Comparison of ENCODE assay signal across 19 cellular contexts in the genomic region with DNA sequence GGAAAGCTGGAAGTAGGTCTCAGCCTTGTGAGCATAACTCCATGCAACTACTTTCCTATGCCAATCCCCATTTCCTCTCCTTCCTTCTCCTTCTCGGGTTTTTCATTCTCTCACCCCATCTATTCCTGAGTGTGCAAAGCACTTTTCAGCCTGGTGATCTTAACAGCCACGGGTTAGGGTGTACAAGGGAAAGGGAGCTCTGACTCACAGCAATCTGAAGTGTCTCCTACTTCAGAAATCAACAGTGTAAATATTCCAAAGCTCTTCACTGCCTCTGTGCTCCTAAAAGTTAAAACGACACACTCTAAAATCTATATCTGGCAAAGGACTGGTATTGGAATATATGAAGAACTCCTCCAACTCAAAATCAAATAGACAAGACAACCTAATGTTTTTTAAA.
DNase-seq lines count a peak whose midpoint lies in the region; ATAC-seq and TF ChIP-seq lines count a peak whose summit lies in the region.
"Had no signal": no experiment of that assay in that cellular context is flagged by ENCODE, and none has a peak within 500 bp of the region (broad histone marks: within the 10 kb centered on the region; RNA-seq: fewer than 3 reads in every experiment).

No MANE protein-coding gene starts in this region.

- no peak overlapping the region for H3K27ac ChIP-seq in upper lobe of right lung
- H3K27ac ChIP-seq: 22Rv1, BLaER1, C4-2B had no signal

- peak; percentile 16 for DNase-seq in DMS153 (lab: John Stamatoyannopoulos, UW)
- no peak for DNase-seq in DMS153 treated with DMSO at 0.1 percent for 48 hours (lab: John Stamatoyannopoulos, UW; ENCODE audit: unreplicated experiment)
- peak; percentile 36 for DNase-seq in NCI-H510A treated with DMSO at 0.1 percent for 48 hours (lab: John Stamatoyannopoulos, UW)
- no peak for DNase-seq in NCI-H510A (lab: John Stamatoyannopoulos, UW)
- DNase-seq in nephron progenitor cell, result no peak
- no peak for DNase-seq in upper lobe of right lung
- DNase-seq in MV-4-11 (lab: John Stamatoyannopoulos, UW), result no peak
- DNase-seq: Caco-2; CD4-positive, CD25-positive, alpha-beta regulatory T cell; CD8-positive, alpha-beta T cell; DND-41; GOT3; HFFc6 had no signal

- peak overlapping the region; percentile 89 for H3K27ac Mint-ChIP-seq in nephron progenitor cell
- H3K27ac Mint-ChIP-seq: B cell; CD4-positive, CD25-positive, alpha-beta regulatory T cell; CD8-positive, alpha-beta T cell; HFFc6 had no signal

- intact Hi-C loops in upper lobe of right lung (cut with DNase I), result no loop called here

- H3K27me3 ChIP-seq in upper lobe of right lung, result no peaks in the 10 kb centered on the region
- H3K27me3 ChIP-seq: BLaER1 had no signal

- no peaks in the 10 kb centered on the region for H3K4me1 ChIP-seq in upper lobe of right lung
- H3K4me1 ChIP-seq: Caco-2, HAP-1 had no signal

- no peak overlapping the region for H3K4me3 ChIP-seq in upper lobe of right lung
- H3K4me3 ChIP-seq: BLaER1, HAP-1 had no signal

- H3K4me3 Mint-ChIP-seq in nephron progenitor cell, result no peak overlapping the region
- H3K4me3 Mint-ChIP-seq: B cell; CD4-positive, CD25-positive, alpha-beta regulatory T cell; CD8-positive, alpha-beta T cell; HFFc6 had no signal

- no peaks in the 10 kb centered on the region for H3K36me3 ChIP-seq in upper lobe of right lung
- H3K36me3 ChIP-seq: BLaER1, HAP-1 had no signal

- H3K27me3 Mint-ChIP-seq in nephron progenitor cell (ENCODE audit: low read depth, poor library complexity), result no peaks in the 10 kb centered on the region
- H3K27me3 Mint-ChIP-seq: B cell; CD4-positive, CD25-positive, alpha-beta regulatory T cell had no signal

- H3K36me3 Mint-ChIP-seq in nephron progenitor cell (ENCODE audit: low read depth), result peaks cover 4% of the 10 kb centered on the region
- H3K36me3 Mint-ChIP-seq: CD4-positive, CD25-positive, alpha-beta regulatory T cell; CD8-positive, alpha-beta T cell had no signal

- TF ChIP-seq CTCF in nephron progenitor cell (IDR thresholded peaks at IDR 0.05) (no peak), upper lobe of right lung (IDR thresholded peaks at IDR 0.05) (no peak)

- no peaks in the 10 kb centered on the region for H3K9me3 ChIP-seq in upper lobe of right lung
- H3K9me3 ChIP-seq: Caco-2, HAP-1 had no signal

- peaks cover 17% of the 10 kb centered on the region for H3K9me3 Mint-ChIP-seq in nephron progenitor cell
- H3K9me3 Mint-ChIP-seq: HFFc6 had no signal

- peaks cover 15% of the 10 kb centered on the region for H3K4me1 Mint-ChIP-seq in nephron progenitor cell
- H3K4me1 Mint-ChIP-seq: B cell; CD4-positive, CD25-positive, alpha-beta regulatory T cell had no signal

- peak; percentile 89 for ATAC-seq in upper lobe of right lung
- ATAC-seq in HG03460 (IDR thresholded peaks at IDR 0.05; ENCODE audit: unreplicated experiment), result no peak
- ATAC-seq: CD8-positive, alpha-beta T cell had no signal

Comparison
In these comparisons a context has a peak if more than half of its experiments do, and no peak if none do; other contexts are left out.
1. DNase-seq: peak in DMS153 (single experiment) and NCI-H510A treated with DMSO at 0.1 percent for 48 hours (single experiment); none in DMS153 treated with DMSO at 0.1 percent for 48 hours (single experiment), NCI-H510A (single experiment), nephron progenitor cell (single experiment), upper lobe of right lung (single experiment) and MV-4-11 (single experiment).